ENCODE assay signal across 8 cellular contexts in the genomic region with DNA sequence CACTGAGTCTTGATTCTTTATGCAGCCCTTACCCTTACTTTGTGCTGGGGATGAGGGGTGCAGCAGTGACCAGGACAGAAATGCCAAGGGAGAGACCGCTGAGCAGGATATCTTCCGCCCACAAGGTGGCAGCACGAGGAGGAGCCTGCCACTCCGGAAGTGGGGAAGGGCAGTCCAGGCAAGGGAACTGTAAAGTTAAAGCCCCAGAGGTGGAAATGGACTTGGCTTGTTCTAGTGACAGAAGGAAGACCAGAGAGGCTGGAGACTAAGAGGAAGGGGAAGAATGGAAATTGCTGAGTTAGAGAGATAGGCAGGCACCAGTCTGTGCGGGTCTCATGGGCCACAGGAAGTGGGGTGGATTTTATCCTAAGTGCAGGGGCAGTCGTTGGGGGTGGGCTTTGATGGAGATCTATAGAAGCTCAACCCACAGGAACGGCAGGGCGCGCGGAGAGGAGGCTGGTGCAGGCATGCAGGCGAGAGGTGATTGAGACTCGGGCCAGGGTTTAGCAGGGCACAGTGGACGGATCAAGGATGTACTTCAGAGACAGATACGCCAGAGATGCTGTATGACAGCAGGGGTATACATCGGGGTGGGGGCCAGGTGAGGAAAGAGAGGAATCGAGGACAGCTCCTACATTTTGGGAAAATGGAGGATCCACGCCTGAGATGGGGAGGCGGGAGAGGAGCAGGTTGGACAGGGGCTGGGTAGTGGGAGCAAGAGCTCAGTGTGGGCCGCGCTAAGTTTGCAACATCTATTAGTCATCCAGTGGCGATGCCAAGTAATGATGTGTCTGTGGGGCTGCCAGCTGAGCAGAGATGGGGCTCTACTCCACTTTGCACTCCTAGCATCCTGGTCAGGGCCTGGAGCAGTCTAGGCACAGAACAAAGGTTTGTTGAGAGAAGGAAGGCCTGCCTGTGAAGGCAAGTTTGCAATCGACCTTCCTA. TPM values are rescaled to one million over a fixed set of nuclear protein-coding genes. Genes with fewer than 3 reads are reported as not detected.
DNase-seq lines count a peak whose midpoint lies in the region; ATAC-seq and TF ChIP-seq lines count a peak whose summit lies in the region.

No MANE protein-coding gene starts in this region.

- peak overlapping the region; percentile 50 to 62 for H3K9ac ChIP-seq in colonic mucosa (ENCODE audit: low read depth in 2 of 2, low read length in 2 of 2)

- peaks cover 9 to 21% of the 10 kb centered on the region in 2 donors for H3K36me3 Mint-ChIP-seq in CD4-positive, alpha-beta memory T cell

- no peak overlapping the region for H3K27ac ChIP-seq in CD4-positive, alpha-beta memory T cell (ENCODE audit: low read depth, low read length)
- H3K27ac ChIP-seq in colonic mucosa = peak overlapping the region; percentile 15

- peak; percentile 83 for TF ChIP-seq CTCF in colonic mucosa (IDR thresholded peaks at IDR 0.05)

- no peaks in the 10 kb centered on the region for H3K9me3 ChIP-seq in CD4-positive, alpha-beta memory T cell (ENCODE audit: control insufficient read depth in 1 of 2, low read length in 2 of 2)
- no peaks in the 10 kb centered on the region for H3K9me3 ChIP-seq in colonic mucosa

- peak overlapping the region; percentile 60 to 85 (median 73) for H3K4me3 Mint-ChIP-seq in CD4-positive, alpha-beta memory T cell

- H3K4me1 Mint-ChIP-seq in CD4-positive, alpha-beta memory T cell = peaks cover 27 to 69% (median 36%) of the 10 kb centered on the region in 4 donors

- ATAC-seq in activated CD4-positive, CD25-positive, alpha-beta regulatory T cell treated with anti-CD3 and anti-CD28 coated beads, Interleukin-2, amount 50 U/mL, for 24 hours = peak; percentile 52 to 58
- ATAC-seq in left lobe of liver = peak; percentile 66
- no peak for ATAC-seq in GM19467 (IDR thresholded peaks at IDR 0.05; ENCODE audit: unreplicated experiment)

- peaks cover 33% of the 10 kb centered on the region for H3K4me1 ChIP-seq in CD4-positive, alpha-beta memory T cell (ENCODE audit: insufficient read depth, low read length)
- H3K4me1 ChIP-seq in colonic mucosa = peaks cover 7% of the 10 kb centered on the region

- H3K36me3 ChIP-seq in CD4-positive, alpha-beta memory T cell (ENCODE audit: insufficient read depth, low read length) = no peaks in the 10 kb centered on the region
- no peaks in the 10 kb centered on the region for H3K36me3 ChIP-seq in colonic mucosa

- POLR2A ChIA-PET in CD4-positive, alpha-beta memory T cell (lab: Charles Lee; ENCODE audit: partially characterized antibody) = interaction anchor here (0.6 to 13.0 kb wide), 12 partner anchors 8 to 89 kb away, joined by 3 to 358 read pairs (median 8); a partner anchor contains a TSS
- POLR2A ChIA-PET in HEK293T (lab: Yijun Ruan, JAX) = interaction anchor here (3.1 kb wide), 1 partner anchor 54 kb away, joined by 28 read pairs; no protein-coding TSS in a partner anchor

- peak; percentile 63 to 71 (median 67) for DNase-seq in CD4-positive, alpha-beta memory T cell
- peak; percentile 85 for DNase-seq in HEK293T (ENCODE audit: extremely low spot score)
- DNase-seq in NCI-H524 (lab: John Stamatoyannopoulos, UW) = peak; percentile 41 to 71
- DNase-seq in colonic mucosa = peak; percentile 90
- DNase-seq in left lobe of liver (ENCODE audit: low spot score) = peak; percentile 79
- DNase-seq in stimulated activated CD4-positive, alpha-beta T cell treated with anti-CD3 and anti-CD28 coated beads, TNF-alpha, amount 100 ng/mL, for 48 hours (ENCODE audit: low read depth in 3 of 3) = peak in 2 of 3 donors; percentile 66 to 76

- CTCF ChIA-PET in CD4-positive, alpha-beta memory T cell (lab: Charles Lee; ENCODE audit: partially characterized antibody) = interaction anchor here (0.6 to 4.8 kb wide), 33 partner anchors 8 to 205 kb away, joined by 3 to 155 read pairs (median 4); a partner anchor contains a TSS
- CTCF ChIA-PET in HEK293T (lab: Yijun Ruan, JAX) = interaction anchor here (0.5 to 3.3 kb wide), 10 partner anchors 10 to 184 kb away, joined by 3 to 22 read pairs (median 4); a partner anchor contains a TSS

- H3K27me3 Mint-ChIP-seq in CD4-positive, alpha-beta memory T cell = peaks cover 0 to 5% of the 10 kb centered on the region in 2 donors

- no peak overlapping the region for H3K4me3 ChIP-seq in CD4-positive, alpha-beta memory T cell (ENCODE audit: low read length in 2 of 2)
- no peak overlapping the region for H3K4me3 ChIP-seq in colonic mucosa

- intact Hi-C loops in CD4-positive, alpha-beta memory T cell (cut with micrococcal nuclease) = loop anchor here (1.0 to 2.0 kb wide), 3 partner anchors 22 to 119 kb away; no protein-coding TSS in a partner anchor
- intact Hi-C loops in colonic mucosa (cut with DNase I) = loop anchor here (2.0 kb wide), 1 partner anchor 54 kb away; no protein-coding TSS in a partner anchor

- H3K9me3 Mint-ChIP-seq in CD4-positive, alpha-beta memory T cell = peaks cover 0 to 2% (median 0%) of the 10 kb centered on the region in 8 donors

- peak overlapping the region; percentile 42 to 94 (median 76) for H3K27ac Mint-ChIP-seq in CD4-positive, alpha-beta memory T cell

- H3K27me3 ChIP-seq in CD4-positive, alpha-beta memory T cell (ENCODE audit: insufficient read depth, low read length) = no peaks in the 10 kb centered on the region
- no peaks in the 10 kb centered on the region for H3K27me3 ChIP-seq in colonic mucosa

TF ChIP-seq in HEK293T, 16 proteins besides CTCF, POLR2A, EP300 and RAD21:
- no peak for TF ChIP-seq ZNF384 (IDR thresholded peaks at IDR 0.05)
- peak; percentile 71 for TF ChIP-seq ELF4 (IDR thresholded peaks at IDR 0.05)
- TF ChIP-seq ARNT (IDR thresholded peaks at IDR 0.05) = no peak
- TF ChIP-seq, protein P1, sequence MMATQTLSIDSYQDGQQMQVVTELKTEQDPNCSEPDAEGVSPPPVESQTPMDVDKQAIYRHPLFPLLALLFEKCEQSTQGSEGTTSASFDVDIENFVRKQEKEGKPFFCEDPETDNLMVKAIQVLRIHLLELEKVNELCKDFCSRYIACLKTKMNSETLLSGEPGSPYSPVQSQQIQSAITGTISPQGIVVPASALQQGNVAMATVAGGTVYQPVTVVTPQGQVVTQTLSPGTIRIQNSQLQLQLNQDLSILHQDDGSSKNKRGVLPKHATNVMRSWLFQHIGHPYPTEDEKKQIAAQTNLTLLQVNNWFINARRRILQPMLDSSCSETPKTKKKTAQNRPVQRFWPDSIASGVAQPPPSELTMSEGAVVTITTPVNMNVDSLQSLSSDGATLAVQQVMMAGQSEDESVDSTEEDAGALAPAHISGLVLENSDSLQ (IDR thresholded peaks at IDR 0.05) = peak; percentile 67; the same call in 1 of the 2 replicates

RNA-seq across cellular contexts. Expression of a gene that starts 3.3 kb away (rescaled TPM):
- 100 to 1,000 TPM; 299 to 310 TPM for total RNA-seq in CD4-positive, alpha-beta memory T cell
- 10 to 100 TPM; 12.8 to 63.7 TPM for polyA plus RNA-seq in CD4-positive, alpha-beta memory T cell
- total RNA-seq in colonic mucosa (100 to 1,000 TPM; 108 to 137 TPM), left lobe of liver (29.0 TPM)

RNA-seq across cellular contexts. Expression of a gene that starts 26.1 kb away (rescaled TPM):
- 100 to 1,000 TPM; 244 to 247 TPM for total RNA-seq in CD4-positive, alpha-beta memory T cell
- polyA plus RNA-seq in CD4-positive, alpha-beta memory T cell = 10 to 100 TPM; 12.0 to 31.3 TPM
- total RNA-seq in colonic mucosa (10 to 100 TPM; 18.8 to 39.5 TPM), left lobe of liver (9.8 TPM)

RNA-seq across cellular contexts. Expression of a gene that starts 40.3 kb away (rescaled TPM):
- total RNA-seq in CD4-positive, alpha-beta memory T cell = 10 to 100 TPM; 22.5 to 26.3 TPM
- polyA plus RNA-seq in CD4-positive, alpha-beta memory T cell = 1 to 10 TPM in 1 of 2 donors, under 1 TPM in 1; 0.79 to 6.5 TPM
- 10 to 100 TPM; 69.7 to 81.7 TPM for total RNA-seq in colonic mucosa
- 18.2 TPM for total RNA-seq in left lobe of liver

Comparison
In these comparisons a context has a peak if more than half of its experiments do, and no peak if none do; other contexts are left out.
1. RNA of a gene that starts 26.1 kb away (total RNA-seq): 244 to 247 TPM in CD4-positive, alpha-beta memory T cell; 18.8 to 39.5 TPM in colonic mucosa and 9.8 TPM in left lobe of liver (single experiment); every median in the first group is over 4 times any median in the second.
2. Peak in every context shown above with its lines, with median percentiles within 50 percentile points of each other: DNase-seq.